Comparison of ENCODE assay signal across 1 cellular context in the genomic region with DNA sequence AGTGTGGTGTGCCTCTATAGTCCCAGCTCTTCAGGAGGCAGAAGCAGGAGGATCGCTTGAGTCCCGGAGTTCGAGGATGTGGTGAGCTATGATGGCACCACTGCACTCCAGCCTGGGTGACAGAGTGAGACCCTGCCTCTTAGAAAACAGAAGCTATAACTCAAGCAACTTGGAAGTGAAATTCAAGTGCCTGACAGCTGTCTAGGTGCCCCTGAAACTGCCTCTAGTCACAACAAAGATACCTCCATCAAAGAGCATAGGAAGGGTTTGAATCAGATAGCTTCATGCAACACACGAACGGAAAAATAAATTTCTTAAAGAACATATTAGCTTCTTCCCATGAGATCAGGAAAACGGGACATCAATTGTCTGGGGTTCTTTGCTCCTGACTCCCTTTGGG.
TF ChIP-seq lines count a peak whose summit lies in the region.

No MANE protein-coding gene starts in this region.

TF ChIP-seq in HCT116, 20 proteins besides CTCF, POLR2A, EP300 and RAD21 (continued from another document):
- TF ChIP-seq, protein P1, sequence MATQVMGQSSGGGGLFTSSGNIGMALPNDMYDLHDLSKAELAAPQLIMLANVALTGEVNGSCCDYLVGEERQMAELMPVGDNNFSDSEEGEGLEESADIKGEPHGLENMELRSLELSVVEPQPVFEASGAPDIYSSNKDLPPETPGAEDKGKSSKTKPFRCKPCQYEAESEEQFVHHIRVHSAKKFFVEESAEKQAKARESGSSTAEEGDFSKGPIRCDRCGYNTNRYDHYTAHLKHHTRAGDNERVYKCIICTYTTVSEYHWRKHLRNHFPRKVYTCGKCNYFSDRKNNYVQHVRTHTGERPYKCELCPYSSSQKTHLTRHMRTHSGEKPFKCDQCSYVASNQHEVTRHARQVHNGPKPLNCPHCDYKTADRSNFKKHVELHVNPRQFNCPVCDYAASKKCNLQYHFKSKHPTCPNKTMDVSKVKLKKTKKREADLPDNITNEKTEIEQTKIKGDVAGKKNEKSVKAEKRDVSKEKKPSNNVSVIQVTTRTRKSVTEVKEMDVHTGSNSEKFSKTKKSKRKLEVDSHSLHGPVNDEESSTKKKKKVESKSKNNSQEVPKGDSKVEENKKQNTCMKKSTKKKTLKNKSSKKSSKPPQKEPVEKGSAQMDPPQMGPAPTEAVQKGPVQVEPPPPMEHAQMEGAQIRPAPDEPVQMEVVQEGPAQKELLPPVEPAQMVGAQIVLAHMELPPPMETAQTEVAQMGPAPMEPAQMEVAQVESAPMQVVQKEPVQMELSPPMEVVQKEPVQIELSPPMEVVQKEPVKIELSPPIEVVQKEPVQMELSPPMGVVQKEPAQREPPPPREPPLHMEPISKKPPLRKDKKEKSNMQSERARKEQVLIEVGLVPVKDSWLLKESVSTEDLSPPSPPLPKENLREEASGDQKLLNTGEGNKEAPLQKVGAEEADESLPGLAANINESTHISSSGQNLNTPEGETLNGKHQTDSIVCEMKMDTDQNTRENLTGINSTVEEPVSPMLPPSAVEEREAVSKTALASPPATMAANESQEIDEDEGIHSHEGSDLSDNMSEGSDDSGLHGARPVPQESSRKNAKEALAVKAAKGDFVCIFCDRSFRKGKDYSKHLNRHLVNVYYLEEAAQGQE (IDR thresholded peaks at IDR 0.05; ENCODE audit: low read depth) = no peak
- TF ChIP-seq ELF1 (IDR thresholded peaks at IDR 0.05; ENCODE audit: borderline replicate concordance, low read depth) = no peak
- TF ChIP-seq, protein P2, sequence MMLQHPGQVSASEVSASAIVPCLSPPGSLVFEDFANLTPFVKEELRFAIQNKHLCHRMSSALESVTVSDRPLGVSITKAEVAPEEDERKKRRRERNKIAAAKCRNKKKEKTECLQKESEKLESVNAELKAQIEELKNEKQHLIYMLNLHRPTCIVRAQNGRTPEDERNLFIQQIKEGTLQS (IDR thresholded peaks at IDR 0.05) = no peak
TF ChIP-seq in HCT116: peak in this region for 0.
